Comparison of ENCODE assay signal across 11 cellular contexts in genomic region chr13:102197193-102197592, GRCh38.
A peak's percentile ranks its signal among the peaks of the same experiment; 100 is the strongest.
DNase-seq lines count a peak whose midpoint lies in the region; ATAC-seq and TF ChIP-seq lines count a peak whose summit lies in the region.
"Had no signal": no experiment of that assay in that cellular context is flagged by ENCODE, and none has a peak within 500 bp of the region (broad histone marks: within the 10 kb centered on the region; RNA-seq: fewer than 3 reads in every experiment).

No MANE protein-coding gene starts in this region.

- no peak for TF ChIP-seq POLR2A in lower leg skin (IDR thresholded peaks at IDR 0.05)

- in situ Hi-C loops in ACHN (cut with HindIII; ENCODE audit: low pct_ligation_motif_present, low pct_unique_long_range_greater_than_20kb, low sequenced_read_pairs), result no loop called here

- TF ChIP-seq CTCF in OCI-LY3 (IDR thresholded peaks at IDR 0.05; ENCODE audit: low read depth, low read length), result peak; percentile 52
- peak; percentile 29 for TF ChIP-seq CTCF in fibroblast of villous mesenchyme (IDR thresholded peaks at IDR 0.05; ENCODE audit: insufficient read depth, low read depth, low read length)
- no peak for TF ChIP-seq CTCF in lower leg skin (IDR thresholded peaks at IDR 0.05)

- peak; percentile 27 for DNase-seq in ACHN
- DNase-seq in fibroblast of villous mesenchyme (ENCODE audit: low read depth), result no peak
- no peak for DNase-seq in activated T-cell treated with anti-CD3 and anti-CD28 coated beads for 4 hours
- no peak for DNase-seq in neuronal stem cell (ENCODE audit: low spot score)
- no peak for DNase-seq in lower leg skin (ENCODE audit: low spot score in 2 of 2)
- DNase-seq: CD8-positive, alpha-beta memory T cell; NCI-H1436 treated with DMSO at 0.1 percent for 48 hours; pancreas had no signal

- no peak overlapping the region for H4K8ac ChIP-seq in neuronal stem cell (ENCODE audit: low read depth, low read length)

- H3K36me3 ChIP-seq in OCI-LY3 (replicated peaks; ENCODE audit: low read depth, low read length) (no peaks in the 10 kb centered on the region), neuronal stem cell (replicated peaks in 1 of 2; ENCODE audit: control insufficient read depth in 2 of 2, insufficient read depth in 2 of 2, low read length in 2 of 2) (no peaks in the 10 kb centered on the region)
- H3K36me3 ChIP-seq: pancreas had no signal

- H2BK12ac ChIP-seq in neuronal stem cell (ENCODE audit: low read length), result no peak overlapping the region

- H3K79me2 ChIP-seq in OCI-LY3 (ENCODE audit: low read length), result no peaks in the 10 kb centered on the region

- intact Hi-C loops in lower leg skin (cut with DNase I; ENCODE audit: low total_unique reads), result no loop called here

- H2BK5ac ChIP-seq in neuronal stem cell (ENCODE audit: low read length), result no peak overlapping the region

- no peak overlapping the region for H3K4ac ChIP-seq in neuronal stem cell (ENCODE audit: low read length)

- no peak overlapping the region for H2BK15ac ChIP-seq in neuronal stem cell (ENCODE audit: low read length)

- no peaks in the 10 kb centered on the region for H3K4me1 ChIP-seq in OCI-LY3 (ENCODE audit: low read length)
- peaks cover 0 to 7% of the 10 kb centered on the region in 2 donors for H3K4me1 ChIP-seq in neuronal stem cell (ENCODE audit: control insufficient read depth in 2 of 2, insufficient read depth in 1 of 2, low read depth in 1 of 2, low read length in 2 of 2)
- H3K4me1 ChIP-seq: pancreas had no signal

- no peak overlapping the region for H3K27ac ChIP-seq in OCI-LY3 (ENCODE audit: low read length)
- H3K27ac ChIP-seq in neuronal stem cell (replicated peaks; ENCODE audit: low read length), result no peak overlapping the region
- H3K27ac ChIP-seq: pancreas had no signal

- H3K27me3 ChIP-seq in OCI-LY3 (ENCODE audit: low read depth, low read length) (no peaks in the 10 kb centered on the region), neuronal stem cell (ENCODE audit: control insufficient read depth in 3 of 3, insufficient read depth in 3 of 3, low read depth in 1 of 3, low read length in 3 of 3) (no peaks in the 10 kb centered on the region)
- H3K27me3 ChIP-seq: pancreas had no signal

- H2AK5ac ChIP-seq in neuronal stem cell (ENCODE audit: low read depth, low read length), result no peak overlapping the region

- H3K18ac ChIP-seq in neuronal stem cell (ENCODE audit: low read length), result no peak overlapping the region

- no peak overlapping the region for H3K23ac ChIP-seq in neuronal stem cell (ENCODE audit: low read depth, low read length, poor library complexity)

- H3K4me2 ChIP-seq in OCI-LY3 (ENCODE audit: low read length), result no peak overlapping the region
- H3K4me2 ChIP-seq in neuronal stem cell (ENCODE audit: insufficient read depth, low read length, poor library complexity, severe bottlenecking), result no peak overlapping the region

- H3K4me3 ChIP-seq in OCI-LY3 (ENCODE audit: low read length) (no peak overlapping the region), fibroblast of villous mesenchyme (ENCODE audit: low read depth, low read length) (no peak overlapping the region), neuronal stem cell (ENCODE audit: low read length in 2 of 2) (no peak overlapping the region), lower leg skin (ENCODE audit: low read depth, poor library complexity, severe bottlenecking) (no peak overlapping the region)
- H3K4me3 ChIP-seq: pancreas had no signal

- H4K91ac ChIP-seq in neuronal stem cell (ENCODE audit: low read depth, low read length, poor library complexity), result no peak overlapping the region

- ATAC-seq in GM21360 (IDR thresholded peaks at IDR 0.05; ENCODE audit: unreplicated experiment) (peak; percentile 60), GM18511 (IDR thresholded peaks at IDR 0.05; ENCODE audit: unreplicated experiment) (no peak)

- no CpG with 5 or more reads among the region's 1 CpG for WGBS in neuronal stem cell (ENCODE audit: extremely low coverage in 2 of 2, insufficient read length in 2 of 2, insufficient replicate concordance in 1 of 2), 2 donors
- 90 to 91% methylated on average over 1 of the region's 1 CpG for WGBS in lower leg skin, 2 donors

- no peak overlapping the region for H3K14ac ChIP-seq in neuronal stem cell (ENCODE audit: low read length)

- H3K9me3 ChIP-seq in OCI-LY3 (ENCODE audit: insufficient read depth, low read length) (no peaks in the 10 kb centered on the region), neuronal stem cell (replicated peaks in 1 of 2; ENCODE audit: control insufficient read depth in 2 of 2, insufficient read depth in 1 of 2, low read depth in 1 of 2, low read length in 2 of 2) (peaks cover 0 to 11% of the 10 kb centered on the region in 2 donors)
- H3K9me3 ChIP-seq: pancreas had no signal

- no peak overlapping the region for H3K9ac ChIP-seq in OCI-LY3 (ENCODE audit: low read length)
- no peak overlapping the region for H3K9ac ChIP-seq in neuronal stem cell (ENCODE audit: low read depth, low read length, poor library complexity)

- H4K20me1 ChIP-seq in OCI-LY3 (ENCODE audit: insufficient read depth, low read length), result no peaks in the 10 kb centered on the region

- no peaks in the 10 kb centered on the region for H3K79me1 ChIP-seq in neuronal stem cell (ENCODE audit: low read depth, low read length)

- no peak overlapping the region for H2BK120ac ChIP-seq in neuronal stem cell (ENCODE audit: low read depth, low read length)

- peak overlapping the region; percentile 9; the same call in 1 of the 2 replicates for H2AFZ ChIP-seq in OCI-LY3 (ENCODE audit: low read depth, low read length)
- no peak overlapping the region for H2AFZ ChIP-seq in neuronal stem cell (ENCODE audit: low read length)

Comparison
In these comparisons a context has a peak if more than half of its experiments do, and no peak if none do; other contexts are left out.
1. CTCF ChIP-seq: peak in OCI-LY3 (single experiment) and fibroblast of villous mesenchyme (single experiment); none in lower leg skin (0 of 3).